In genomic region chr12:45131506-45131905, GRCh38 we compare ENCODE assay signal across 11 cellular contexts.
DNase-seq lines count a peak whose midpoint lies in the region; ATAC-seq and TF ChIP-seq lines count a peak whose summit lies in the region.
"Had no signal": no experiment of that assay in that cellular context is flagged by ENCODE, and none has a peak within 500 bp of the region (broad histone marks: within the 10 kb centered on the region; RNA-seq: fewer than 3 reads in every experiment).

No MANE protein-coding gene starts in this region.

- TF ChIP-seq CTCF in DND-41 (IDR thresholded peaks at IDR 0.05; ENCODE audit: borderline replicate concordance, extremely low read depth, low read length, poor library complexity, severe bottlenecking) (no peak), PC-3 (conservative IDR thresholded peaks at IDR 0.05; ENCODE audit: low read depth, low read length) (no peak), psoas muscle (IDR thresholded peaks at IDR 0.05) (no peak)

- POLR2A ChIA-PET in PC-3 (lab: Charles Lee; ENCODE audit: unreplicated experiment): interaction anchor here (0.7 kb wide), 1 partner anchor 211 kb away, joined by 4 read pairs; no protein-coding TSS in a partner anchor

- H4K20me1 ChIP-seq in DND-41 (ENCODE audit: insufficient read depth, low read length) (no peaks in the 10 kb centered on the region), PC-3 (ENCODE audit: low read length) (no peaks in the 10 kb centered on the region)

- H3K27ac Mint-ChIP-seq in activated T-helper 2 cell treated with anti-CD3 and anti-CD28 coated beads, Interferon-gamma antibody, Interleukin-2, Interleukin-4, amounts not matched to agents 10 μg/mL and 5 μg/mL and 100 μg/mL, durations not matched to agents 14 hours and 24 hours and 36 hours: no peak overlapping the region
- H3K27ac Mint-ChIP-seq: IgD-negative memory B cell had no signal

- DNase-seq in DND-41: no peak
- DNase-seq in PC-3: no peak
- peak; percentile 11 for DNase-seq in globus pallidus (ENCODE audit: low spot score)
- no peak for DNase-seq in psoas muscle
- no peak for DNase-seq in amygdala (lab: John Stamatoyannopoulos, UW)
- no peak for DNase-seq in activated T-helper 2 cell treated with anti-CD3 and anti-CD28 coated beads, Interferon-gamma antibody, Interleukin-2, Interleukin-4, amounts not matched to agents 10 μg/mL and 5 μg/mL and 100 μg/mL, durations not matched to agents 14 hours and 24 hours and 36 hours (ENCODE audit: low spot score)
- no peak for DNase-seq in kidney glomerular epithelial cell (lab: John Stamatoyannopoulos, UW)
- DNase-seq: NCI-H510A had no signal

- H2AFZ ChIP-seq in DND-41 (ENCODE audit: low read depth, low read length): no peak overlapping the region
- no peak overlapping the region for H2AFZ ChIP-seq in PC-3 (ENCODE audit: low read length)

- no peak overlapping the region for H3K27ac ChIP-seq in DND-41 (ENCODE audit: low read length)
- H3K27ac ChIP-seq in PC-3 (ENCODE audit: low read length): no peak overlapping the region
- H3K27ac ChIP-seq in psoas muscle: no peak overlapping the region
- H3K27ac ChIP-seq: SJCRH30 had no signal

- H3K4me3 ChIP-seq in DND-41 (ENCODE audit: low read depth in 1 of 2, low read length in 2 of 2) (no peak overlapping the region), PC-3 (ENCODE audit: low read length) (no peak overlapping the region), psoas muscle (no peak overlapping the region)
- H3K4me3 ChIP-seq: SJCRH30 had no signal

- H3K27me3 ChIP-seq in DND-41 (ENCODE audit: insufficient read depth, low read length, poor library complexity): no peaks in the 10 kb centered on the region
- 0 out of 2 replicates have a peak, but pooled peaks cover 4% of the 10 kb centered on the region for H3K27me3 ChIP-seq in PC-3 (ENCODE audit: low read length)
- no peaks in the 10 kb centered on the region for H3K27me3 ChIP-seq in psoas muscle (ENCODE audit: insufficient read depth in 3 of 3, low read length in 2 of 3)

- H3K36me3 ChIP-seq in DND-41 (ENCODE audit: insufficient read depth, low read length) (no peaks in the 10 kb centered on the region), PC-3 (ENCODE audit: low read depth, low read length) (no peaks in the 10 kb centered on the region), psoas muscle (ENCODE audit: insufficient read depth in 1 of 2, low read depth in 1 of 2) (no peaks in the 10 kb centered on the region)
- H3K36me3 ChIP-seq: SJCRH30 had no signal

- intact Hi-C loops in PC-3 (cut with micrococcal nuclease) (loop anchor here (2.0 to 5.0 kb wide), 3 partner anchors 39 to 596 kb away; partner anchors contain the start of gene ARID2), psoas muscle (cut with DNase I) (no loop called here)
- intact Hi-C loops in activated T-helper 2 cell treated with anti-CD3 and anti-CD28 coated beads, Interferon-gamma antibody, Interleukin-2, Interleukin-4, amounts not matched to agents 10 μg/mL and 5 μg/mL and 100 μg/mL, durations not matched to agents 14 hours and 24 hours and 36 hours (cut with micrococcal nuclease): no loop called here

- H3K9me3 ChIP-seq in DND-41 (ENCODE audit: insufficient read depth, low read length, severe bottlenecking) (no peaks in the 10 kb centered on the region), PC-3 (ENCODE audit: low read length) (no peaks in the 10 kb centered on the region), psoas muscle (no peaks in the 10 kb centered on the region)
- H3K9me3 ChIP-seq: SJCRH30 had no signal

- no peak overlapping the region for H3K4me3 Mint-ChIP-seq in activated T-helper 2 cell treated with anti-CD3 and anti-CD28 coated beads, Interferon-gamma antibody, Interleukin-2, Interleukin-4, amounts not matched to agents 10 μg/mL and 5 μg/mL and 100 μg/mL, durations not matched to agents 14 hours and 24 hours and 36 hours (ENCODE audit: low read depth)
- H3K4me3 Mint-ChIP-seq: IgD-negative memory B cell had no signal

- H3K9ac ChIP-seq in DND-41 (ENCODE audit: low read depth, low read length) (no peak overlapping the region), PC-3 (ENCODE audit: low read length) (no peak overlapping the region)

- H3K4me1 Mint-ChIP-seq in activated T-helper 2 cell treated with anti-CD3 and anti-CD28 coated beads, Interferon-gamma antibody, Interleukin-2, Interleukin-4, amounts not matched to agents 10 μg/mL and 5 μg/mL and 100 μg/mL, durations not matched to agents 14 hours and 24 hours and 36 hours (ENCODE audit: low read depth): no peaks in the 10 kb centered on the region
- H3K4me1 Mint-ChIP-seq: IgD-negative memory B cell had no signal

- H3K4me2 ChIP-seq in DND-41 (ENCODE audit: insufficient read depth, low read length) (no peak overlapping the region), PC-3 (ENCODE audit: low read length) (no peak overlapping the region)

- peaks cover 27% of the 10 kb centered on the region for H3K27me3 Mint-ChIP-seq in activated T-helper 2 cell treated with anti-CD3 and anti-CD28 coated beads, Interferon-gamma antibody, Interleukin-2, Interleukin-4, amounts not matched to agents 10 μg/mL and 5 μg/mL and 100 μg/mL, durations not matched to agents 14 hours and 24 hours and 36 hours (ENCODE audit: low read depth)

- ATAC-seq in DND-41 (ENCODE audit: insufficient read depth, low read depth): peak; percentile 30; the same call in 1 of the 3 replicates
- ATAC-seq in PC-3: peak; percentile 59
- peak in 3 of 4 donors; percentile 26 to 65 (median 36) for ATAC-seq in psoas muscle
- no peak for ATAC-seq in GM19395 (IDR thresholded peaks at IDR 0.05; ENCODE audit: unreplicated experiment)

- no TSS peak for BruUV-seq in PC-3 (replicated peaks; lab: Mats Ljungman, UMichigan)

- CTCF ChIA-PET in PC-3 (lab: Charles Lee): interaction anchor here (0.8 kb wide), 1 partner anchor 39 kb away, joined by 6 read pairs; no protein-coding TSS in a partner anchor

- no peaks in the 10 kb centered on the region for H3K79me2 ChIP-seq in DND-41 (ENCODE audit: insufficient read depth, low read length)
- no peaks in the 10 kb centered on the region for H3K79me2 ChIP-seq in PC-3 (ENCODE audit: low read length)

- H3K9me2 ChIP-seq in PC-3 (replicated peaks; ENCODE audit: low read length): no peaks in the 10 kb centered on the region

- H3K36me3 Mint-ChIP-seq in activated T-helper 2 cell treated with anti-CD3 and anti-CD28 coated beads, Interferon-gamma antibody, Interleukin-2, Interleukin-4, amounts not matched to agents 10 μg/mL and 5 μg/mL and 100 μg/mL, durations not matched to agents 14 hours and 24 hours and 36 hours (ENCODE audit: low read depth): no peaks in the 10 kb centered on the region

- H3F3A ChIP-seq in PC-3 (ENCODE audit: low read length, unreplicated experiment): no peaks in the 10 kb centered on the region

- H3K9me3 Mint-ChIP-seq in activated T-helper 2 cell treated with anti-CD3 and anti-CD28 coated beads, Interferon-gamma antibody, Interleukin-2, Interleukin-4, amounts not matched to agents 10 μg/mL and 5 μg/mL and 100 μg/mL, durations not matched to agents 14 hours and 24 hours and 36 hours: no peaks in the 10 kb centered on the region

- no peaks in the 10 kb centered on the region for H3K4me1 ChIP-seq in DND-41 (ENCODE audit: insufficient read depth, low read length)
- H3K4me1 ChIP-seq in PC-3 (ENCODE audit: insufficient read depth, low read length): peaks cover 6% of the 10 kb centered on the region; the same call in 1 of the 2 replicates
- H3K4me1 ChIP-seq in psoas muscle: peaks cover 6% of the 10 kb centered on the region
- H3K4me1 ChIP-seq: SJCRH30 had no signal
